In genomic region chr6:163349001-163349680, GRCh38 we compare ENCODE assay signal across 15 cellular contexts.
DNase-seq lines count a peak whose midpoint lies in the region; ATAC-seq and TF ChIP-seq lines count a peak whose summit lies in the region.
"Had no signal": no experiment of that assay in that cellular context is flagged by ENCODE, and none has a peak within 500 bp of the region (broad histone marks: within the 10 kb centered on the region; RNA-seq: fewer than 3 reads in every experiment).

No MANE protein-coding gene starts in this region.

- peak overlapping the region; percentile 76 for H2AFZ ChIP-seq in osteoblast (ENCODE audit: low read length)

- TF ChIP-seq CTCF in AG04450 (IDR thresholded peaks at IDR 0.05; ENCODE audit: low read depth, low read length) (no peak), NB4 (IDR thresholded peaks at IDR 0.05; ENCODE audit: low read depth, low read length) (no peak), osteoblast (IDR thresholded peaks at IDR 0.05; ENCODE audit: extremely low read depth, low read depth, low read length) (no peak)

- ATAC-seq in GM21526 (IDR thresholded peaks at IDR 0.05; ENCODE audit: low FRiP score, unreplicated experiment), result no peak
- no peak for ATAC-seq in HG03139 (IDR thresholded peaks at IDR 0.05; ENCODE audit: unreplicated experiment)
- ATAC-seq: activated CD4-positive, CD25-positive, alpha-beta regulatory T cell treated with anti-CD3 and anti-CD28 coated beads, Interleukin-2, amount 50 U/mL, for 24 hours; effector memory CD8-positive, alpha-beta T cell had no signal

- H3K9me3 ChIP-seq in AG04450 (ENCODE audit: control insufficient read depth, insufficient read depth, low read length) (peaks cover 22% of the 10 kb centered on the region), osteoblast (ENCODE audit: low read depth, low read length) (no peaks in the 10 kb centered on the region)
- H3K9me3 ChIP-seq: prostate gland, SJSA1 had no signal

- CTCF ChIA-PET in AG04450 (lab: Charles Lee), result no interaction called here

- DNase-seq in AG04450 (ENCODE audit: low read depth, low spot score), result no peak
- DNase-seq in NB4 (ENCODE audit: low read depth), result peak; percentile 20
- DNase-seq in globus pallidus (ENCODE audit: low spot score), result peak; percentile 99
- DNase-seq in osteoblast (ENCODE audit: insufficient read length, low spot score, missing footprints), result peak; percentile 76
- no peak for DNase-seq in SKM-1 treated with dmso at 0.1 percent for 144 hours (lab: John Stamatoyannopoulos, UW; ENCODE audit: unreplicated experiment)
- no peak for DNase-seq in HPDE6-E6E7 (ENCODE audit: extremely low spot score)
- DNase-seq: effector memory CD8-positive, alpha-beta T cell; NCI-H1105; NCI-H526 treated with DMSO at 0.1 percent for 48 hours; stimulated activated naive CD4-positive, alpha-beta T cell treated with Interleukin-2 at 50 U/mL for 16 hours had no signal

- no peaks in the 10 kb centered on the region for H3K36me3 ChIP-seq in osteoblast (ENCODE audit: insufficient read depth, low read length)
- H3K36me3 ChIP-seq: prostate gland, SJSA1 had no signal

- H3K27me3 ChIP-seq in AG04450 (ENCODE audit: control insufficient read depth, insufficient read depth, low read length) (no peaks in the 10 kb centered on the region), osteoblast (ENCODE audit: insufficient read depth, low read length) (no peaks in the 10 kb centered on the region)
- H3K27me3 ChIP-seq: SJSA1 had no signal

- no peaks in the 10 kb centered on the region for H4K20me1 ChIP-seq in osteoblast (ENCODE audit: insufficient read depth, low read length)

- no peaks in the 10 kb centered on the region for H3K79me2 ChIP-seq in osteoblast (ENCODE audit: insufficient read depth, low read length)

- TF ChIP-seq POLR2A in NB4 (IDR thresholded peaks at IDR 0.05; ENCODE audit: extremely low read depth, insufficient read length), result no peak

- no peak overlapping the region for H3K4me2 ChIP-seq in osteoblast (ENCODE audit: insufficient read depth, low read length)

- H3K27ac ChIP-seq in AG04450 (ENCODE audit: low read depth, low read length), result peak overlapping the region; percentile 2
- no peak overlapping the region for H3K27ac ChIP-seq in osteoblast (ENCODE audit: low read depth, low read length)
- H3K27ac ChIP-seq: prostate gland, SJSA1 had no signal

- POLR2A ChIA-PET in AG04450 (lab: Yijun Ruan, JAX), result no interaction called here

- no peaks in the 10 kb centered on the region for H3K4me1 ChIP-seq in osteoblast (ENCODE audit: insufficient read depth, low read length)
- H3K4me1 ChIP-seq: prostate gland had no signal

- H3K4me3 ChIP-seq in AG04450 (ENCODE audit: low read depth, low read length) (no peak overlapping the region), NB4 (ENCODE audit: low read depth, low read length) (no peak overlapping the region), osteoblast (ENCODE audit: insufficient read depth, low read length) (no peak overlapping the region)
- H3K4me3 ChIP-seq: prostate gland, SJSA1 had no signal

Comparison
In these comparisons a context has a peak if more than half of its experiments do, and no peak if none do; other contexts are left out.
1. DNase-seq: peak in NB4 (single experiment), globus pallidus (single experiment) and osteoblast (single experiment); none in AG04450 (single experiment), SKM-1 treated with dmso at 0.1 percent for 144 hours (single experiment) and HPDE6-E6E7 (single experiment).